1 cellular context compared by ENCODE assay signal in genomic region chr14:36767603-36768281, GRCh38.
TF ChIP-seq lines count a peak whose summit lies in the region.

No MANE protein-coding gene starts in this region.

TF ChIP-seq in HEK293, 187 proteins besides CTCF, POLR2A, EP300 and RAD21 (continued from another document and continues in another):
- no peak for TF ChIP-seq ZBTB11 (tag by site-specific recombination; conservative IDR thresholded peaks at IDR 0.05; ENCODE audit: low read depth)
- TF ChIP-seq ZBTB8A (tag by site-specific recombination; IDR thresholded peaks at IDR 0.05) = peak; percentile 92
- no peak for TF ChIP-seq ZNF223 (tag by site-specific recombination; IDR thresholded peaks at IDR 0.05)
- TF ChIP-seq ZNF623 (tag by site-specific recombination; IDR thresholded peaks at IDR 0.05) = no peak
- peak; percentile 90 for TF ChIP-seq ZNF600 (tag by site-specific recombination; IDR thresholded peaks at IDR 0.05)
- TF ChIP-seq PRDM6 (tag by site-specific recombination; IDR thresholded peaks at IDR 0.05) = peak; percentile 97
- no peak for TF ChIP-seq ZNF155 (tag by site-specific recombination; IDR thresholded peaks at IDR 0.05)
- no peak for TF ChIP-seq HOXA7 (CRISPR knock-in tag; IDR thresholded peaks at IDR 0.05; ENCODE audit: borderline replicate concordance)
- TF ChIP-seq ZNF776 (tag by site-specific recombination; IDR thresholded peaks at IDR 0.05; ENCODE audit: borderline replicate concordance) = no peak
- no peak for TF ChIP-seq ZIC2 (tag by site-specific recombination; IDR thresholded peaks at IDR 0.05)
- TF ChIP-seq ZNF157 (tag by site-specific recombination; IDR thresholded peaks at IDR 0.05) = no peak
- TF ChIP-seq ZSCAN23 (tag by site-specific recombination; IDR thresholded peaks at IDR 0.05) = 0 out of 2 replicates have a peak, but pooled peaks have one; percentile 17
- TF ChIP-seq ZNF16 (tag by site-specific recombination; IDR thresholded peaks at IDR 0.05; ENCODE audit: low read depth) = no peak
- no peak for TF ChIP-seq ZNF513 (tag by site-specific recombination; IDR thresholded peaks at IDR 0.05)
- peak; percentile 92 for TF ChIP-seq PRDM10 (tag by site-specific recombination; IDR thresholded peaks at IDR 0.05)
- no peak for TF ChIP-seq ZNF175 (tag by site-specific recombination; IDR thresholded peaks at IDR 0.05)
- TF ChIP-seq ZFP69B (tag by site-specific recombination; IDR thresholded peaks at IDR 0.05) = peak; percentile 80
- TF ChIP-seq ZNF416 (tag by site-specific recombination; IDR thresholded peaks at IDR 0.05) = no peak
- no peak; the same call in 1 of the 2 replicates for TF ChIP-seq GLIS1 (tag by site-specific recombination; IDR thresholded peaks at IDR 0.05)
- TF ChIP-seq ZNF112 (tag by site-specific recombination; IDR thresholded peaks at IDR 0.05) = no peak
- peak; percentile 80; the same call in 1 of the 2 replicates for TF ChIP-seq ZNF140 (tag by site-specific recombination; IDR thresholded peaks at IDR 0.05)
- TF ChIP-seq ELK4 (IDR thresholded peaks at IDR 0.05; ENCODE audit: borderline replicate concordance, low read depth, low read length) = no peak
- no peak for TF ChIP-seq ZNF658 (tag by site-specific recombination; IDR thresholded peaks at IDR 0.05)
- peak; percentile 49 for TF ChIP-seq ZNF335 (tag by site-specific recombination; conservative IDR thresholded peaks at IDR 0.05)
- no peak; the same call in 1 of the 2 replicates for TF ChIP-seq ZSCAN4 (tag by site-specific recombination; IDR thresholded peaks at IDR 0.05)
- no peak for TF ChIP-seq ZNF274 (IDR thresholded peaks at IDR 0.05; ENCODE audit: low read length)
- TF ChIP-seq ZNF274 (tag by site-specific recombination; IDR thresholded peaks at IDR 0.05; ENCODE audit: borderline replicate concordance) = no peak
- no peak for TF ChIP-seq KLF1 (tag by site-specific recombination; IDR thresholded peaks at IDR 0.05)
- TF ChIP-seq PATZ1 (tag by site-specific recombination; IDR thresholded peaks at IDR 0.05) = 0 out of 2 replicates have a peak, but pooled peaks have one; percentile 70
- TF ChIP-seq ZBTB48 (tag by site-specific recombination; IDR thresholded peaks at IDR 0.05) = no peak
- TF ChIP-seq PRDM1 (tag by site-specific recombination; IDR thresholded peaks at IDR 0.05) = no peak
- TF ChIP-seq ZNF624 (tag by site-specific recombination; IDR thresholded peaks at IDR 0.05) = no peak
- peak; percentile 86 for TF ChIP-seq ZNF366 (tag by site-specific recombination; conservative IDR thresholded peaks at IDR 0.05)
- TF ChIP-seq ZNF292 (tag by site-specific recombination; IDR thresholded peaks at IDR 0.05; ENCODE audit: borderline replicate concordance, low read depth) = no peak
- peak; percentile 84 for TF ChIP-seq KLF17 (tag by site-specific recombination; IDR thresholded peaks at IDR 0.05)
- TF ChIP-seq ZNF239 (tag by site-specific recombination; IDR thresholded peaks at IDR 0.05) = no peak
- no peak for TF ChIP-seq EGR2 (tag by site-specific recombination; IDR thresholded peaks at IDR 0.05; ENCODE audit: low read depth)
- no peak for TF ChIP-seq ZNF514 (tag by site-specific recombination; IDR thresholded peaks at IDR 0.05)
- 0 out of 2 replicates have a peak, but pooled peaks have one; percentile 43 for TF ChIP-seq TRIM28 (IDR thresholded peaks at IDR 0.05; ENCODE audit: borderline replicate concordance, low read length)
- TF ChIP-seq ZNF529 (tag by site-specific recombination; IDR thresholded peaks at IDR 0.05; ENCODE audit: insufficient replicate concordance) = no peak
- TF ChIP-seq ZSCAN18 (tag by site-specific recombination; IDR thresholded peaks at IDR 0.05) = no peak
- no peak for TF ChIP-seq ZNF580 (tag by site-specific recombination; IDR thresholded peaks at IDR 0.05)
- no peak for TF ChIP-seq ZBTB1 (tag by site-specific recombination; IDR thresholded peaks at IDR 0.05)
- TF ChIP-seq ZNF184 (tag by site-specific recombination; IDR thresholded peaks at IDR 0.05) = peak; percentile 72; the same call in 1 of the 2 replicates
- no peak for TF ChIP-seq ZNF354C (tag by site-specific recombination; IDR thresholded peaks at IDR 0.05; ENCODE audit: borderline replicate concordance, low read depth)
- TF ChIP-seq ZNF133 (tag by site-specific recombination; IDR thresholded peaks at IDR 0.05) = no peak
- TF ChIP-seq ZFP3 (tag by site-specific recombination; IDR thresholded peaks at IDR 0.05; ENCODE audit: low read depth) = no peak
